In the genomic region with DNA sequence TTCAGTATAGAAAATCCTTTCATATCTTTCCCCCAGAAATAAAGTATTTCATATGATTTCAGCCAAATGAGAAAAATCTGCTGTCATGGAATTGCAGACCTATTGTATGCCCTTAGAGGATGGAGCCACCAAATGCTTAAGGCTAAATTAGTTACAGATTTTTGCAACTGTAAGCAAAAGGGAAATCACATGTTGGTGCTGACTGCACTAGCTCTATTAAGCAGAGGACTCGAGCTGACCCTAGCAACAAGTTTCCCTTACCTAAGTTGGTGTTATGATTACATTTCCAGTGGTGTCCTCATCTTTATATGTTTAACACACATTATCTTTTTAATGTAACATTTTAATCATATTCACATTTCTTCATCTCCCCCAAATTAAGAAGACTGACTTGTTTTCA, we compare ENCODE assay signal across 22 cellular contexts. TPM values are rescaled to one million over a fixed set of nuclear protein-coding genes. Genes with fewer than 3 reads are reported as not detected.
DNase-seq lines count a peak whose midpoint lies in the region; TF ChIP-seq lines count a peak whose summit lies in the region.
"Had no signal": no experiment of that assay in that cellular context is flagged by ENCODE, and none has a peak within 500 bp of the region (broad histone marks: within the 10 kb centered on the region; RNA-seq: fewer than 3 reads in every experiment).

No MANE protein-coding gene starts in this region.

- H3K4me3 Mint-ChIP-seq in osteocyte (ENCODE audit: unreplicated experiment): no peak overlapping the region
- H3K4me3 Mint-ChIP-seq: CD4-positive, alpha-beta T cell had no signal

- TF ChIP-seq CTCF in HFF-Myc (IDR thresholded peaks at IDR 0.05; ENCODE audit: low read depth, low read length, missing control alignments) (no peak), fibroblast of mammary gland (conservative IDR thresholded peaks at IDR 0.05; ENCODE audit: control insufficient read depth, insufficient read depth, low read depth, low read length) (no peak), osteocyte (IDR thresholded peaks at IDR 0.05) (no peak)

- no peaks in the 10 kb centered on the region for H3K27me3 Mint-ChIP-seq in osteocyte (ENCODE audit: unreplicated experiment)
- H3K27me3 Mint-ChIP-seq: CD4-positive, alpha-beta T cell had no signal

- DNase-seq in HFF-Myc (ENCODE audit: extremely low read depth, low read depth): peak; percentile 26
- peak; percentile 65 for DNase-seq in adipocyte (ENCODE audit: low read depth)
- DNase-seq in fibroblast of mammary gland (ENCODE audit: low read depth): peak; percentile 6
- no peak for DNase-seq in osteocyte (ENCODE audit: extremely low spot score, unreplicated experiment)
- DNase-seq in 8988T: no peak
- DNase-seq in stimulated activated CD4-positive, alpha-beta T cell treated with anti-CD3 and anti-CD28 coated beads, Interleukin-4, amount 100 ng/mL, for 1 hour: no peak
- DNase-seq in RKO (ENCODE audit: low spot score): no peak
- no peak for DNase-seq in AML-193 (lab: John Stamatoyannopoulos, UW)
- DNase-seq: CD4-positive, alpha-beta T cell; COR-L47; DMS79 treated with DMSO at 0.1 percent for 48 hours; H7; KBM-7; NCI-H1092; NCI-H1436; NCI-H2029; NCI-H226; NCI-H510A treated with DMSO at 0.1 percent for 48 hours; NCI-H748 treated with DMSO at 0.1 percent for 48 hours; SJCRH30 had no signal

- H3K36me3 Mint-ChIP-seq in osteocyte (ENCODE audit: unreplicated experiment): peaks cover 38% of the 10 kb centered on the region

- H3K27ac Mint-ChIP-seq in osteocyte (ENCODE audit: unreplicated experiment): peak overlapping the region; percentile 24
- H3K27ac Mint-ChIP-seq: CD4-positive, alpha-beta T cell had no signal

- no peaks in the 10 kb centered on the region for H3K9me3 ChIP-seq in adipocyte (ENCODE audit: control insufficient read depth, low read length)
- H3K9me3 ChIP-seq: A549, BLaER1, SJCRH30 had no signal

- H3K36me3 ChIP-seq in adipocyte (ENCODE audit: control insufficient read depth, insufficient read depth, low read length, severe bottlenecking): peaks cover 40% of the 10 kb centered on the region

- H3K9me3 Mint-ChIP-seq in osteocyte (ENCODE audit: unreplicated experiment): no peaks in the 10 kb centered on the region
- H3K9me3 Mint-ChIP-seq: CD4-positive, alpha-beta T cell had no signal

- H3K4me1 Mint-ChIP-seq in osteocyte (ENCODE audit: unreplicated experiment): peaks cover 5% of the 10 kb centered on the region

- no peaks in the 10 kb centered on the region for H3K27me3 ChIP-seq in adipocyte (replicated peaks; ENCODE audit: control insufficient read depth, insufficient read depth, low read length)
- H3K27me3 ChIP-seq: BLaER1, SJCRH30 had no signal

- H3K4me3 ChIP-seq in HFF-Myc (replicated peaks; ENCODE audit: low read depth, low read length) (no peak overlapping the region), adipocyte (ENCODE audit: low read length) (no peak overlapping the region), fibroblast of mammary gland (ENCODE audit: control insufficient read depth, low read depth, low read length) (no peak overlapping the region)
- H3K4me3 ChIP-seq: A549, BLaER1, SJCRH30 had no signal

- no peak overlapping the region for H3K9ac ChIP-seq in adipocyte (ENCODE audit: low read length)
- H3K9ac ChIP-seq: BLaER1 had no signal

- H3K4me1 ChIP-seq in adipocyte (ENCODE audit: control insufficient read depth, insufficient read depth, low read length): no peaks in the 10 kb centered on the region
- H3K4me1 ChIP-seq: A549, BLaER1, SJCRH30 had no signal

RNA-seq across cellular contexts. Expression of a gene that starts 58.3 kb away (rescaled TPM):
- 24.8 and 27.2 TPM in 2 replicates for total RNA-seq in osteocyte

Comparison
In these comparisons a context has a peak if more than half of its experiments do, and no peak if none do; other contexts are left out.
1. DNase-seq: peak in HFF-Myc (single experiment), adipocyte (single experiment) and fibroblast of mammary gland (single experiment); none in osteocyte (single experiment), 8988T (single experiment), stimulated activated CD4-positive, alpha-beta T cell treated with anti-CD3 and anti-CD28 coated beads, Interleukin-4, amount 100 ng/mL, for 1 hour (single experiment), RKO (single experiment) and AML-193 (0 of 2).